7 cellular contexts compared by ENCODE assay signal in the genomic region with DNA sequence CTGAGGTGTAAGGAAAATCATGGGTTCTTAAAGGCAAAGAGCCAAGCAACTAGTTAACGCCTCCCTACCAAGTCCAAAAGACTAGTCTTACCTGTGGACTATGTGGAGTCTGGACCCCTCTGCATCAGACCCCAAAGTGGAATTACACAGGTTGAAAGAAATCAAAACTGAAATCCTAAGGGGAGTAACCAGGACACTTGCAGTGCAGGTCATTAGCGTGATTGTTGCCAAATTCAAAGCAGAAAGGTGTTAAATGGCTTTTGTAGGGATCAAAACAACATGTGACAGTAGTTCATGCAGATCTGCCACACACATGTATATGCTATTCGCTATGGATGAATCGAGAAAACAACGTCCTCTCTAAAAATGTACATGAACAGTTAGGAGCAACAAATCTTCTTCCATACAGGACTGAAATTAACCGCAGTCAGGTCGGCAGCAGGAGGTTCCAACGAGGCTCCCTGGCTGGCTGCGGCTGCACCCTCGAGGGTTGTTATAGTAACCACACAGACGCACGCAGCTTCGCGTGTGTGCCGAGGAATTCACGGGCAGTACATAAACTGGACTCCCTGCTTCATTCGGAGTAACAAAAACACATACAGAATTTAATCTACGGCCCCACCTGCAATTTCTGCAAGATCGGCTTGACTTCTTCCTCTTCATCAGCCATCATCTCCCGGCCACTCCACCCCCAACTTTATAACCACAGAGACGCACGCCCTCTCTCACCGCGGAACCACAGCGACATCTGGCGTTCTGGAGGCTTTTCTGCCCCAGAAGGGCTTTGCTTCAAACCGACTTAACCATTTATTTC. TPM values are rescaled to one million over a fixed set of nuclear protein-coding genes. Genes with fewer than 3 reads are reported as not detected.
DNase-seq lines count a peak whose midpoint lies in the region; ATAC-seq and TF ChIP-seq lines count a peak whose summit lies in the region.

A gene with protein sequence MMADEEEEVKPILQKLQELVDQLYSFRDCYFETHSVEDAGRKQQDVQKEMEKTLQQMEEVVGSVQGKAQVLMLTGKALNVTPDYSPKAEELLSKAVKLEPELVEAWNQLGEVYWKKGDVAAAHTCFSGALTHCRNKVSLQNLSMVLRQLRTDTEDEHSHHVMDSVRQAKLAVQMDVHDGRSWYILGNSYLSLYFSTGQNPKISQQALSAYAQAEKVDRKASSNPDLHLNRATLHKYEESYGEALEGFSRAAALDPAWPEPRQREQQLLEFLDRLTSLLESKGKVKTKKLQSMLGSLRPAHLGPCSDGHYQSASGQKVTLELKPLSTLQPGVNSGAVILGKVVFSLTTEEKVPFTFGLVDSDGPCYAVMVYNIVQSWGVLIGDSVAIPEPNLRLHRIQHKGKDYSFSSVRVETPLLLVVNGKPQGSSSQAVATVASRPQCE (minus strand): TSS at position 687 of the 814 bp plus-strand sequence. CDS start 14 bp downstream, at position 673.

- ATAC-seq in GM18505 (IDR thresholded peaks at IDR 0.05; ENCODE audit: unreplicated experiment) (peak; percentile 96), HG03025 (IDR thresholded peaks at IDR 0.05; ENCODE audit: low FRiP score, unreplicated experiment) (peak; percentile 92), sciatic nerve (peak; percentile 98)

- TF ChIP-seq CTCF in astrocyte of the spinal cord (IDR thresholded peaks at IDR 0.05; ENCODE audit: low read depth, low read length) = peak; percentile 97

- intact Hi-C loops in sciatic nerve (cut with DNase I) = no loop called here

- H3K4me3 ChIP-seq in astrocyte of the spinal cord (ENCODE audit: low read depth, low read length) = peak within 1 kb of the TSS; percentile 92

- in situ Hi-C loops in astrocyte of the spinal cord (cut with HindIII; ENCODE audit: low sequenced_read_pairs) = no loop called here

- peak; percentile 60 for DNase-seq in NCI-H2029 treated with DMSO at 0.1 percent for 48 hours (lab: John Stamatoyannopoulos, UW)
- peak; percentile 93 for DNase-seq in T-helper 9 cell
- peak; percentile 94 for DNase-seq in astrocyte of the spinal cord (ENCODE audit: low read depth, low spot score)
- peak; percentile 48 for DNase-seq in iPS DF 19.7 (ENCODE audit: low read depth, low spot score)
- peak; percentile 90 for DNase-seq in sciatic nerve (ENCODE audit: low spot score)

- peak; percentile 65 for TF ChIP-seq POLR2A in GM18505 (IDR thresholded peaks at IDR 0.05; ENCODE audit: borderline replicate concordance, extremely low read depth, insufficient read depth, insufficient read length)

RNA-seq across cellular contexts. Expression of the gene that starts here (rescaled TPM):
- total RNA-seq in sciatic nerve = 19.9 TPM

Comparison
In these comparisons a context has a peak if more than half of its experiments do, and no peak if none do; other contexts are left out.
1. Peak in every context shown above with its lines: DNase-seq, ATAC-seq and H3K4me3 ChIP-seq.